21 cellular contexts compared by ENCODE assay signal in genomic region chr10:14414901-14415300, GRCh38.
DNase-seq lines count a peak whose midpoint lies in the region; TF ChIP-seq lines count a peak whose summit lies in the region.
"Had no signal": no experiment of that assay in that cellular context is flagged by ENCODE, and none has a peak within 500 bp of the region (broad histone marks: within the 10 kb centered on the region; RNA-seq: fewer than 3 reads in every experiment).

No MANE protein-coding gene starts in this region.

- peaks cover 10% of the 10 kb centered on the region for H3K4me1 Mint-ChIP-seq in activated T-cell treated with anti-CD3 and anti-CD28 coated beads, Interleukin-2, amount 50 U/mL, for 24 hours (ENCODE audit: low read depth)

- no peak overlapping the region for H3K27ac ChIP-seq in GM23248
- peak overlapping the region; percentile 91 for H3K27ac ChIP-seq in smooth muscle cell (ENCODE audit: low read depth)
- H3K27ac ChIP-seq: upper lobe of right lung had no signal

- H3K36me3 ChIP-seq in GM23248 (ENCODE audit: low read depth) (no peaks in the 10 kb centered on the region), adipocyte (ENCODE audit: control insufficient read depth, insufficient read depth, low read length, severe bottlenecking) (no peaks in the 10 kb centered on the region), smooth muscle cell (ENCODE audit: low read depth) (no peaks in the 10 kb centered on the region)
- H3K36me3 ChIP-seq: upper lobe of right lung had no signal

- H3K27ac Mint-ChIP-seq in activated T-cell treated with anti-CD3 and anti-CD28 coated beads, Interleukin-2, amount 50 U/mL, for 24 hours: no peak overlapping the region
- H3K27ac Mint-ChIP-seq: activated CD4-positive, alpha-beta T cell treated with anti-CD3 and anti-CD28 coated beads, Interleukin-2, amount 10 ng/mL, durations not matched to agents 7 days and 5 days; activated naive CD8-positive, alpha-beta T cell; CD4-positive, alpha-beta T cell; immature natural killer cell; nephron had no signal

- H3K9ac ChIP-seq in GM23248 (no peak overlapping the region), adipocyte (ENCODE audit: low read length) (no peak overlapping the region), smooth muscle cell (ENCODE audit: low read depth) (peak overlapping the region; percentile 60)

- H3K4me3 Mint-ChIP-seq in activated T-cell treated with anti-CD3 and anti-CD28 coated beads, Interleukin-2, amount 50 U/mL, for 24 hours: no peak overlapping the region
- H3K4me3 Mint-ChIP-seq: activated CD4-positive, alpha-beta T cell treated with anti-CD3 and anti-CD28 coated beads, Interleukin-2, amount 10 ng/mL, durations not matched to agents 7 days and 5 days; activated naive CD8-positive, alpha-beta T cell; CD4-positive, alpha-beta T cell; central memory CD8-positive, alpha-beta T cell; immature natural killer cell; nephron had no signal

- H3K4me1 ChIP-seq in GM23248 (ENCODE audit: insufficient read depth): no peaks in the 10 kb centered on the region
- no peaks in the 10 kb centered on the region for H3K4me1 ChIP-seq in adipocyte (ENCODE audit: control insufficient read depth, insufficient read depth, low read length)
- H3K4me1 ChIP-seq in smooth muscle cell (ENCODE audit: low read depth): peaks cover 11% of the 10 kb centered on the region
- H3K4me1 ChIP-seq: upper lobe of right lung had no signal

- H3K79me2 ChIP-seq in GM23248 (ENCODE audit: insufficient read depth) (no peaks in the 10 kb centered on the region), smooth muscle cell (ENCODE audit: low read depth) (no peaks in the 10 kb centered on the region)

- no peak overlapping the region for H3K4me3 ChIP-seq in GM23248
- H3K4me3 ChIP-seq in adipocyte (ENCODE audit: low read length): no peak overlapping the region
- no peak overlapping the region for H3K4me3 ChIP-seq in fibroblast of mammary gland (ENCODE audit: control insufficient read depth, low read depth, low read length)
- no peak overlapping the region for H3K4me3 ChIP-seq in smooth muscle cell
- H3K4me3 ChIP-seq: upper lobe of right lung had no signal

- H2AFZ ChIP-seq in GM23248 (no peak overlapping the region), smooth muscle cell (ENCODE audit: low read depth) (no peak overlapping the region)

- H3F3A ChIP-seq in GM23248 (ENCODE audit: insufficient read depth) (no peaks in the 10 kb centered on the region), smooth muscle cell (ENCODE audit: low read depth) (no peaks in the 10 kb centered on the region)

- H3K27me3 ChIP-seq in GM23248 (replicated peaks; ENCODE audit: insufficient read depth) (peaks cover 45% of the 10 kb centered on the region), adipocyte (replicated peaks; ENCODE audit: control insufficient read depth, insufficient read depth, low read length) (peaks cover 32% of the 10 kb centered on the region), smooth muscle cell (ENCODE audit: low read depth) (no peaks in the 10 kb centered on the region)
- H3K27me3 ChIP-seq: upper lobe of right lung had no signal

- H3K9me2 ChIP-seq in GM23248 (ENCODE audit: insufficient read depth): no peaks in the 10 kb centered on the region

- H3K4me2 ChIP-seq in GM23248 (ENCODE audit: unreplicated experiment): no peak overlapping the region
- no peak overlapping the region for H3K4me2 ChIP-seq in smooth muscle cell

- H3K27me3 Mint-ChIP-seq in activated T-cell treated with anti-CD3 and anti-CD28 coated beads, Interleukin-2, amount 50 U/mL, for 24 hours: peaks cover 41% of the 10 kb centered on the region

- H4K20me1 ChIP-seq in GM23248 (ENCODE audit: insufficient read depth) (no peaks in the 10 kb centered on the region), smooth muscle cell (ENCODE audit: low read depth) (no peaks in the 10 kb centered on the region)

- TF ChIP-seq CTCF in fibroblast of mammary gland (conservative IDR thresholded peaks at IDR 0.05; ENCODE audit: control insufficient read depth, insufficient read depth, low read depth, low read length) (no peak), smooth muscle cell (IDR thresholded peaks at IDR 0.05; ENCODE audit: borderline replicate concordance, insufficient read depth, poor library complexity, severe bottlenecking) (no peak)

- no peaks in the 10 kb centered on the region for H3K36me3 Mint-ChIP-seq in activated T-cell treated with anti-CD3 and anti-CD28 coated beads, Interleukin-2, amount 50 U/mL, for 24 hours (ENCODE audit: low read depth)
- H3K36me3 Mint-ChIP-seq: activated naive CD8-positive, alpha-beta T cell; immature natural killer cell had no signal

- H3K9me3 ChIP-seq in GM23248 (ENCODE audit: low read depth): no peaks in the 10 kb centered on the region
- H3K9me3 ChIP-seq in adipocyte (ENCODE audit: control insufficient read depth, low read length): no peaks in the 10 kb centered on the region
- H3K9me3 ChIP-seq in smooth muscle cell (replicated peaks; ENCODE audit: low read depth): no peaks in the 10 kb centered on the region
- H3K9me3 ChIP-seq: upper lobe of right lung had no signal

- 53 to 62% methylated on average over 3 of the region's 3 CpGs for WGBS in GM23248 (ENCODE audit: low coverage in 1 of 2, low lambda C conversion rate in 2 of 2, missing lambda C conversion rate in 2 of 2), 2 experiments
- 36% methylated on average over 3 of the region's 3 CpGs for whole genome bisulfite sequencing in smooth muscle cell (ENCODE audit: low lambda C conversion rate)

- in situ Hi-C loops in GM23248 (cut with MboI): no loop called here

- H3K9me3 Mint-ChIP-seq in activated T-cell treated with anti-CD3 and anti-CD28 coated beads, Interleukin-2, amount 50 U/mL, for 24 hours: peaks cover 8% of the 10 kb centered on the region
- H3K9me3 Mint-ChIP-seq: CD4-positive, alpha-beta T cell; nephron had no signal

- DNase-seq in GM23248 (peak; percentile 20), adipocyte (ENCODE audit: low read depth) (peak; percentile 48), fibroblast of mammary gland (ENCODE audit: low read depth) (peak; percentile 21), smooth muscle cell (lab: John Stamatoyannopoulos, UW; ENCODE audit: unreplicated experiment) (no peak), NCI-H146 treated with DMSO at 0.1 percent for 48 hours (lab: John Stamatoyannopoulos, UW; ENCODE audit: unreplicated experiment) (no peak), NOMO-1 (lab: John Stamatoyannopoulos, UW; ENCODE audit: unreplicated experiment in 2 of 2) (no peak), NCI-H510A (lab: John Stamatoyannopoulos, UW) (no peak)
- DNase-seq in activated T-cell treated with anti-CD3 and anti-CD28 coated beads, Interleukin-2, amount 50 U/mL, for 24 hours: no peak
- DNase-seq: activated CD4-positive, alpha-beta T cell treated with anti-CD3 and anti-CD28 coated beads, Interleukin-2, amount 10 ng/mL, durations not matched to agents 7 days and 5 days; activated T-cell treated with anti-CD3 and anti-CD28 coated beads, Interleukin-2, amount 50 U/mL, for 1 hour; CD4-positive, alpha-beta T cell; DND-41; immature natural killer cell; MM.1S; NCI-H2081; stimulated activated CD4-positive, alpha-beta T cell treated with anti-CD3 and anti-CD28 coated beads, Interleukin-12 subunit alpha, Interleukin-12 subunit beta, amount 100 ng/mL, for 4 hours; stimulated activated naive CD4-positive, alpha-beta T cell; upper lobe of right lung had no signal

Comparison
In these comparisons a context has a peak if more than half of its experiments do, and no peak if none do; other contexts are left out.
1. DNase-seq: peak in GM23248 (single experiment), adipocyte (single experiment) and fibroblast of mammary gland (single experiment); none in smooth muscle cell (single experiment), NCI-H146 treated with DMSO at 0.1 percent for 48 hours (single experiment), NOMO-1 (0 of 2), activated T-cell treated with anti-CD3 and anti-CD28 coated beads, Interleukin-2, amount 50 U/mL, for 24 hours (single experiment) and NCI-H510A (single experiment).